Comparison of ENCODE assay signal across 10 cellular contexts in genomic region chr17:40445769-40446468, GRCh38. TPM values are rescaled to one million over a fixed set of nuclear protein-coding genes. Genes with fewer than 3 reads are reported as not detected.
DNase-seq lines count a peak whose midpoint lies in the region; ATAC-seq and TF ChIP-seq lines count a peak whose summit lies in the region.
"Had no signal": no experiment of that assay in that cellular context is flagged by ENCODE, and none has a peak within 500 bp of the region (broad histone marks: within the 10 kb centered on the region; RNA-seq: fewer than 3 reads in every experiment).

No MANE protein-coding gene starts in this region.

- no peak overlapping the region for H3K27ac Mint-ChIP-seq in stimulated activated naive CD8-positive, alpha-beta T cell treated with anti-CD3 and anti-CD28 coated beads, Interleukin-15, amount 100 ng/mL, for 72 hours

- H3K4me3 ChIP-seq in choroid plexus epithelial cell (ENCODE audit: low read depth, low read length) (peak overlapping the region; percentile 75), mesodermal cell (ENCODE audit: extremely low read depth, insufficient read depth, low read length, poor library complexity, severe bottlenecking) (peak overlapping the region; percentile 76)
- H3K4me3 ChIP-seq: MG63 had no signal

- no peaks in the 10 kb centered on the region for H3K9me3 ChIP-seq in mesodermal cell (ENCODE audit: control insufficient read depth, low read length)
- H3K9me3 ChIP-seq: MG63 had no signal

- WGBS in mesodermal cell (ENCODE audit: insufficient coverage in 2 of 2), 2 experiments = 83 to 92% methylated on average over 3 to 5 of the region's 10 CpGs

- peaks cover 38% of the 10 kb centered on the region for H3K4me1 Mint-ChIP-seq in stimulated activated naive CD8-positive, alpha-beta T cell treated with anti-CD3 and anti-CD28 coated beads, Interleukin-15, amount 100 ng/mL, for 72 hours

- TF ChIP-seq CTCF in choroid plexus epithelial cell (conservative IDR thresholded peaks at IDR 0.05; ENCODE audit: low read depth, low read length) = peak; percentile 29

- no peaks in the 10 kb centered on the region for H3K9me3 Mint-ChIP-seq in stimulated activated naive CD8-positive, alpha-beta T cell treated with anti-CD3 and anti-CD28 coated beads, Interleukin-15, amount 100 ng/mL, for 72 hours

- H3K36me3 ChIP-seq in mesodermal cell (ENCODE audit: control insufficient read depth, insufficient read depth, low read length) = peaks cover 41% of the 10 kb centered on the region
- H3K36me3 ChIP-seq: MG63 had no signal

- no peak for DNase-seq in stimulated activated naive CD8-positive, alpha-beta T cell treated with anti-CD3 and anti-CD28 coated beads, Interleukin-15, amount 100 ng/mL, for 72 hours
- no peak for DNase-seq in stimulated activated naive CD8-positive, alpha-beta T cell treated with anti-CD3 and anti-CD28 coated beads, Interleukin-15, Interleukin-2, amounts not matched to agents 100 U/mL and 50 U/mL, for 24 hours
- DNase-seq in choroid plexus epithelial cell (ENCODE audit: low read depth) = peak; percentile 46
- DNase-seq in SKM-1 (lab: John Stamatoyannopoulos, UW; ENCODE audit: unreplicated experiment) = no peak
- DNase-seq in activated naive CD4-positive, alpha-beta T cell (lab: John Stamatoyannopoulos, UW) = no peak
- DNase-seq: H7, MG63 had no signal

- H3K27ac ChIP-seq in mesodermal cell (ENCODE audit: low read depth, low read length, severe bottlenecking) = no peak overlapping the region

- H3K4me3 Mint-ChIP-seq in stimulated activated naive CD8-positive, alpha-beta T cell treated with anti-CD3 and anti-CD28 coated beads, Interleukin-15, amount 100 ng/mL, for 72 hours = peak overlapping the region; percentile 47 to 76

- no peak for ATAC-seq in stimulated activated naive CD8-positive, alpha-beta T cell treated with anti-CD3 and anti-CD28 coated beads, Interleukin-15, amount 100 ng/mL, for 72 hours
- ATAC-seq in stimulated activated naive CD8-positive, alpha-beta T cell treated with anti-CD3 and anti-CD28 coated beads, Interleukin-15, Interleukin-2, amounts not matched to agents 100 U/mL and 50 U/mL, for 24 hours = no peak
- ATAC-seq in HG03108 (IDR thresholded peaks at IDR 0.05; ENCODE audit: unreplicated experiment) (no peak), GM21360 (IDR thresholded peaks at IDR 0.05; ENCODE audit: unreplicated experiment) (no peak)

- H3K27me3 Mint-ChIP-seq in stimulated activated naive CD8-positive, alpha-beta T cell treated with anti-CD3 and anti-CD28 coated beads, Interleukin-15, amount 100 ng/mL, for 72 hours = peaks cover 24% of the 10 kb centered on the region

- H3K4me1 ChIP-seq in mesodermal cell (ENCODE audit: control insufficient read depth, insufficient read depth, low read length, poor library complexity, severe bottlenecking) = peaks cover 14% of the 10 kb centered on the region

RNA-seq across cellular contexts. Expression of gene IGFBP4, which starts 2.7 kb away (rescaled TPM):
- polyA plus RNA-seq in mesodermal cell (2013, experiment 1 of 2) = 445 TPM
- 332 TPM for polyA plus RNA-seq in mesodermal cell (2013, experiment 2 of 2)

RNA-seq across cellular contexts. Expression of gene TOP2A, which starts 28.2 kb away (rescaled TPM):
- polyA plus RNA-seq in mesodermal cell (2013, experiment 1 of 2) = 189 TPM
- 212 TPM for polyA plus RNA-seq in mesodermal cell (2013, experiment 2 of 2)

RNA-seq across cellular contexts. Expression of gene TNS4, which starts 55.5 kb away (rescaled TPM):
- not detected for polyA plus RNA-seq in mesodermal cell (2013, experiment 1 of 2)
- not detected for polyA plus RNA-seq in mesodermal cell (2013, experiment 2 of 2)
